In the genomic region with DNA sequence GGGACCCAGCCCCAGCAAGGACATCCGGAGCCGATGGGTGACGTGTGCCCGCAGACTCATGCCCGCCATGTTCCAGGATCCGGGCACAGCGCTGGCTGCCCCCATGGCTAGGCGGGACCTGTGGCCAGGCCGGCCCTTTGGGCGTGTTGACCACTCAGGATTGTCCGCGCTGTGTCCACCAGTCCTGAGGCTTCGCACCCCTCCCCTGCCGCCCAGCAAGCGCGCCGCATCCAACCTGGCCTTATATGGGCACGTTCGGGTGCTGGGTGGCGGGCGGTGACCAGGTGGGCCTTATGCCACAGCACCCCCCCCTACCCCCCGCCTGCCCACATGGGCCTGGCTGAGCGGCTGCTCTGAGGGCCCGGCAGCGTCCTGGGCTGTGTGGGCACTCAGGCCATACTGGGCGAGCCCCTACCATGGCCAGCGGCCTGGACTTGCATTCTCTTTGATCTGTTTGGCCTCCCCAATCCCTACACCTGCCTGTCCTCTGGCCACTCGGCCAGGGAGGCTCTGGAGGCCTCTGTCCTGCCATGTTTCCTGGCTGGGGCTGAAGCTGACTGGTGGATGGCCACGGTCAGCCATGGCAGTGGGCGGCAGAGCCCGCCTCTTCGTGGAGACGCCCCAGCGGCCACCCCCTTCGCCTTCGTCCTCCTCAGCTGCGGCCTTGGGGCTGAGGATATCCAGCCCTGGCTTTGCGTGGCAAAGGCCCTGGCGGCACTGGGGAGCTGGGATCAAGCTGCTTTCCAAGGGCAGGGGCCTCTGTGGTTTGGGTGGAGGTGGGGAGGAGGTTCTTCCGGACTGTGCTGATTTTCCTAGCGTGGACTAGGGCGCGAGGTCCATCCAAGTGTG, we compare ENCODE assay signal across 15 cellular contexts. TPM values are rescaled to one million over a fixed set of nuclear protein-coding genes. Genes with fewer than 3 reads are reported as not detected.
A peak's percentile ranks its signal among the peaks of the same experiment; 100 is the strongest.
DNase-seq lines count a peak whose midpoint lies in the region; ATAC-seq and TF ChIP-seq lines count a peak whose summit lies in the region.
"Had no signal": no experiment of that assay in that cellular context is flagged by ENCODE, and none has a peak within 500 bp of the region (broad histone marks: within the 10 kb centered on the region; RNA-seq: fewer than 3 reads in every experiment).

No MANE protein-coding gene starts in this region.

- no peak for DNase-seq in activated CD4-positive, alpha-beta T cell treated with anti-CD3 and anti-CD28 coated beads for 36 hours
- no peak for DNase-seq in activated CD4-positive, alpha-beta T cell treated with anti-CD3 and anti-CD28 coated beads, Interleukin-2, amount 10 ng/mL, durations not matched to agents 7 days and 5 days
- DNase-seq in neural crest cell (ENCODE audit: low read depth, low spot score) (no peak), foreskin fibroblast (no peak)
- DNase-seq: activated naive CD4-positive, alpha-beta T cell treated with anti-CD3 and anti-CD28 coated beads for 36 hours; effector memory CD4-positive, alpha-beta T cell; NCI-H2107; NCI-H774; stimulated activated naive B cell treated with anti-CD40 and anti-IgM and Interleukin-4, amounts not matched to agents 10 μg/mL and 1 μg/mL and 100 μg/mL, for 72 hours; upper lobe of right lung had no signal

- no peaks in the 10 kb centered on the region for H3K36me3 Mint-ChIP-seq in activated CD4-positive, alpha-beta T cell treated with anti-CD3 and anti-CD28 coated beads for 36 hours (ENCODE audit: low read depth)
- peaks cover 1% of the 10 kb centered on the region for H3K36me3 Mint-ChIP-seq in activated CD4-positive, alpha-beta T cell treated with anti-CD3 and anti-CD28 coated beads, Interleukin-2, amount 10 ng/mL, durations not matched to agents 7 days and 5 days (ENCODE audit: low read depth)
- H3K36me3 Mint-ChIP-seq in brain (no peaks in the 10 kb centered on the region), neural crest cell (ENCODE audit: low read depth) (no peaks in the 10 kb centered on the region)

- no peak overlapping the region for H3K4me3 ChIP-seq in foreskin fibroblast (ENCODE audit: low read depth in 1 of 2, low read length in 2 of 2)

- no peak for TF ChIP-seq RAD21 in Ishikawa (IDR thresholded peaks at IDR 0.05; ENCODE audit: low read depth)

- no peaks in the 10 kb centered on the region for H3K9me3 Mint-ChIP-seq in activated CD4-positive, alpha-beta T cell treated with anti-CD3 and anti-CD28 coated beads for 36 hours (ENCODE audit: low read depth)
- no peaks in the 10 kb centered on the region for H3K9me3 Mint-ChIP-seq in activated CD4-positive, alpha-beta T cell treated with anti-CD3 and anti-CD28 coated beads, Interleukin-2, amount 10 ng/mL, durations not matched to agents 7 days and 5 days
- H3K9me3 Mint-ChIP-seq in brain: no peaks in the 10 kb centered on the region
- no peaks in the 10 kb centered on the region for H3K9me3 Mint-ChIP-seq in neural crest cell
- H3K9me3 Mint-ChIP-seq: activated naive CD4-positive, alpha-beta T cell treated with anti-CD3 and anti-CD28 coated beads for 36 hours; stimulated activated naive B cell treated with anti-CD40 and anti-IgM and Interleukin-4, amounts not matched to agents 10 μg/mL and 1 μg/mL and 100 μg/mL, for 72 hours had no signal

- H3K4me1 Mint-ChIP-seq in activated CD4-positive, alpha-beta T cell treated with anti-CD3 and anti-CD28 coated beads for 36 hours: peaks cover 9% of the 10 kb centered on the region
- H3K4me1 Mint-ChIP-seq in activated CD4-positive, alpha-beta T cell treated with anti-CD3 and anti-CD28 coated beads, Interleukin-2, amount 10 ng/mL, durations not matched to agents 7 days and 5 days: peaks cover 20% of the 10 kb centered on the region
- peaks cover 38% of the 10 kb centered on the region for H3K4me1 Mint-ChIP-seq in brain
- H3K4me1 Mint-ChIP-seq in neural crest cell: peaks cover 16% of the 10 kb centered on the region

- CTCF ChIA-PET in activated CD4-positive, alpha-beta T cell treated with anti-CD3 and anti-CD28 coated beads for 36 hours (lab: Charles Lee): no interaction called here
- CTCF ChIA-PET in activated CD4-positive, alpha-beta T cell treated with anti-CD3 and anti-CD28 coated beads, Interleukin-2, amount 10 ng/mL, durations not matched to agents 7 days and 5 days (lab: Charles Lee): no interaction called here

- intact Hi-C loops in activated CD4-positive, alpha-beta T cell treated with anti-CD3 and anti-CD28 coated beads for 36 hours (cut with DNase I, micrococcal nuclease): loop anchor here in 1 of 2 experiments (5.0 kb wide), 3 partner anchors 254 to 1404 kb away; partner anchors contain the start of genes CFAP99, NELFA and ZFYVE28

- no peak for ATAC-seq in activated CD4-positive, alpha-beta T cell treated with anti-CD3 and anti-CD28 coated beads for 36 hours
- ATAC-seq in GM21723 (IDR thresholded peaks at IDR 0.05; ENCODE audit: unreplicated experiment) (no peak), GM21360 (IDR thresholded peaks at IDR 0.05; ENCODE audit: unreplicated experiment) (no peak)
- ATAC-seq: Panc1; stimulated activated naive B cell treated with anti-CD40 and anti-IgM and Interleukin-4, amounts not matched to agents 10 μg/mL and 1 μg/mL and 100 μg/mL, for 72 hours; upper lobe of right lung had no signal

- no peak for TF ChIP-seq EP300 in Ishikawa (IDR thresholded peaks at IDR 0.05; ENCODE audit: borderline replicate concordance)

- H3K27ac Mint-ChIP-seq in activated CD4-positive, alpha-beta T cell treated with anti-CD3 and anti-CD28 coated beads for 36 hours: no peak overlapping the region
- no peak overlapping the region for H3K27ac Mint-ChIP-seq in activated CD4-positive, alpha-beta T cell treated with anti-CD3 and anti-CD28 coated beads, Interleukin-2, amount 10 ng/mL, durations not matched to agents 7 days and 5 days
- H3K27ac Mint-ChIP-seq in brain: peak overlapping the region in 4 of 5 experiments; percentile 29 to 81 (median 62)
- no peak overlapping the region for H3K27ac Mint-ChIP-seq in neural crest cell (ENCODE audit: unreplicated experiment)
- H3K27ac Mint-ChIP-seq: activated naive CD4-positive, alpha-beta T cell treated with anti-CD3 and anti-CD28 coated beads for 36 hours; stimulated activated naive B cell treated with anti-CD40 and anti-IgM and Interleukin-4, amounts not matched to agents 10 μg/mL and 1 μg/mL and 100 μg/mL, for 72 hours had no signal

- POLR2A ChIA-PET in activated CD4-positive, alpha-beta T cell treated with anti-CD3 and anti-CD28 coated beads for 36 hours (lab: Charles Lee): no interaction called here
- POLR2A ChIA-PET in activated CD4-positive, alpha-beta T cell treated with anti-CD3 and anti-CD28 coated beads, Interleukin-2, amount 10 ng/mL, durations not matched to agents 7 days and 5 days (lab: Charles Lee): interaction anchor here (0.5 to 0.6 kb wide), 2 partner anchors 881 to 1544 kb away, joined by 4 read pairs; no protein-coding TSS in a partner anchor

- peaks cover 7% of the 10 kb centered on the region for H3K27me3 Mint-ChIP-seq in activated CD4-positive, alpha-beta T cell treated with anti-CD3 and anti-CD28 coated beads for 36 hours
- peaks cover 7% of the 10 kb centered on the region for H3K27me3 Mint-ChIP-seq in activated CD4-positive, alpha-beta T cell treated with anti-CD3 and anti-CD28 coated beads, Interleukin-2, amount 10 ng/mL, durations not matched to agents 7 days and 5 days
- H3K27me3 Mint-ChIP-seq in brain (peaks cover 19% of the 10 kb centered on the region), neural crest cell (ENCODE audit: low read depth) (peaks cover 17% of the 10 kb centered on the region)

- TF ChIP-seq CTCF in brain (conservative IDR thresholded peaks at IDR 0.05): no peak
- no peak for TF ChIP-seq CTCF in neural crest cell (conservative IDR thresholded peaks at IDR 0.05)
- no peak for TF ChIP-seq CTCF in foreskin fibroblast (IDR thresholded peaks at IDR 0.05; ENCODE audit: low read depth, low read length)

- peak overlapping the region; percentile 54 for H3K4me3 Mint-ChIP-seq in activated CD4-positive, alpha-beta T cell treated with anti-CD3 and anti-CD28 coated beads for 36 hours
- no peak overlapping the region for H3K4me3 Mint-ChIP-seq in activated CD4-positive, alpha-beta T cell treated with anti-CD3 and anti-CD28 coated beads, Interleukin-2, amount 10 ng/mL, durations not matched to agents 7 days and 5 days
- H3K4me3 Mint-ChIP-seq in brain (peak overlapping the region; percentile 5 to 82 (median 63)), neural crest cell (peak overlapping the region; percentile 83)

RNA-seq across cellular contexts. Expression of gene FGFRL1, which starts 2.0 kb away (rescaled TPM):
- 10 to 100 TPM; 17.6 to 23.5 TPM for total RNA-seq in activated CD4-positive, alpha-beta T cell treated with anti-CD3 and anti-CD28 coated beads for 36 hours
- 10 to 100 TPM; 10.5 to 10.6 TPM for total RNA-seq in activated CD4-positive, alpha-beta T cell treated with anti-CD3 and anti-CD28 coated beads, Interleukin-2, amount 10 ng/mL, durations not matched to agents 7 days and 5 days
- 14.7 TPM for polyA plus RNA-seq in brain (ENCODE audit: insufficient read depth, low read depth, low replicate concordance)
- total RNA-seq in neural crest cell: 54.9 and 58.8 TPM in 2 replicates

RNA-seq across cellular contexts. Expression of gene SLC26A1, which starts 20.2 kb away (rescaled TPM):
- under 1 TPM; 0.21 to 0.43 TPM for total RNA-seq in activated CD4-positive, alpha-beta T cell treated with anti-CD3 and anti-CD28 coated beads for 36 hours
- total RNA-seq in activated CD4-positive, alpha-beta T cell treated with anti-CD3 and anti-CD28 coated beads, Interleukin-2, amount 10 ng/mL, durations not matched to agents 7 days and 5 days: under 1 TPM; 0.17 to 0.48 TPM
- polyA plus RNA-seq in brain (ENCODE audit: insufficient read depth, low read depth, low replicate concordance): not detected
- 0.27 and 0.84 TPM in 2 replicates for total RNA-seq in neural crest cell
- total RNA-seq: activated naive CD4-positive, alpha-beta T cell treated with anti-CD3 and anti-CD28 coated beads for 36 hours had no signal

RNA-seq across cellular contexts. Expression of gene IDUA, which starts 26.6 kb away (rescaled TPM):
- 1 to 10 TPM; 6.4 to 9.0 TPM for total RNA-seq in activated CD4-positive, alpha-beta T cell treated with anti-CD3 and anti-CD28 coated beads for 36 hours
- total RNA-seq in activated CD4-positive, alpha-beta T cell treated with anti-CD3 and anti-CD28 coated beads, Interleukin-2, amount 10 ng/mL, durations not matched to agents 7 days and 5 days: 10 to 100 TPM; 35.0 to 43.3 TPM
- polyA plus RNA-seq in brain (ENCODE audit: insufficient read depth, low read depth, low replicate concordance): 3.6 TPM
- 16.4 and 18.0 TPM in 2 replicates for total RNA-seq in neural crest cell

RNA-seq across cellular contexts. Expression of gene DGKQ, which starts 40.1 kb away (rescaled TPM):
- 10 to 100 TPM in 1 of 2 experiments, 1 to 10 TPM in 1; 9.3 to 11.3 TPM for total RNA-seq in activated CD4-positive, alpha-beta T cell treated with anti-CD3 and anti-CD28 coated beads for 36 hours
- total RNA-seq in activated CD4-positive, alpha-beta T cell treated with anti-CD3 and anti-CD28 coated beads, Interleukin-2, amount 10 ng/mL, durations not matched to agents 7 days and 5 days: 10 to 100 TPM; 20.5 to 21.3 TPM
- 4.4 TPM for polyA plus RNA-seq in brain (ENCODE audit: insufficient read depth, low read depth, low replicate concordance)
- 15.0 and 15.7 TPM in 2 replicates for total RNA-seq in neural crest cell

Comparison
In these comparisons a context has a peak if more than half of its experiments do, and no peak if none do; other contexts are left out.
1. H3K27ac Mint-ChIP-seq: peak in brain (4 of 5); none in activated CD4-positive, alpha-beta T cell treated with anti-CD3 and anti-CD28 coated beads for 36 hours (single experiment), activated CD4-positive, alpha-beta T cell treated with anti-CD3 and anti-CD28 coated beads, Interleukin-2, amount 10 ng/mL, durations not matched to agents 7 days and 5 days (single experiment) and neural crest cell (single experiment).